In the genomic region with DNA sequence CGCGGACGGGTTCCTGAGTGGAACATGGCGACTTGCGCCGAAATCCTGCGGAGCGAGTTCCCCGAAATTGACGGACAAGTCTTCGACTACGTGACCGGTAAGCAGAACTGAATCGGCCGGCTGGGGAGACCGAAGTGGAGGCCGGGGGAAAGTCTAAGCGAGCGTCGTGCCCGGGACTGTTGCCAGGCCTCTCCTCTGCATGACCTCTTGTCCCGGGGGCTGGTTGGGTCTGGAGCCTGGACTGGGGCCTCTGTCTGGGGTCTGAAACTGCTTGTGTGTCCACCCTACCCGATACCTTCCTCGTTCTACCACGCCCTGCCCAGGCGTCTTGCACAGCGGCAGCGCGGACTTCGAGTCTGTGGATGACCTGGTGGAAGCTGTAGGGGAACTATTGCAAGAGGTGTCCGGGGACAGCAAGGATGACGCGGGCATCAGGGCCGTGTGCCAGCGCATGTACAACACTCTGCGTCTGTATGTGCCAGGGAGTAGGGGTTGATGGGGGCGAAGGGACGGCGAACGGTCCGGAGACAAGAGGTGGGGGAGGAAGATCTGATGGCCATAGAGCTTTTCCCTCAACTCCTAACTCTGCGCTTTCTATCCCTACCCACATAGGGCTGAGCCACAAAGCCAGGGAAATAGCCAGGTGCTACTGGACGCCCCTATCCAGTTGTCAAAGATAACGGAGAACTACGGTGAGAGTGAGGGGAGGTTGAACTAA, we compare ENCODE assay signal across 8 cellular contexts. TPM values are rescaled to one million over a fixed set of nuclear protein-coding genes. Genes with fewer than 3 reads are reported as not detected.
DNase-seq lines count a peak whose midpoint lies in the region; ATAC-seq and TF ChIP-seq lines count a peak whose summit lies in the region.

A gene with protein sequence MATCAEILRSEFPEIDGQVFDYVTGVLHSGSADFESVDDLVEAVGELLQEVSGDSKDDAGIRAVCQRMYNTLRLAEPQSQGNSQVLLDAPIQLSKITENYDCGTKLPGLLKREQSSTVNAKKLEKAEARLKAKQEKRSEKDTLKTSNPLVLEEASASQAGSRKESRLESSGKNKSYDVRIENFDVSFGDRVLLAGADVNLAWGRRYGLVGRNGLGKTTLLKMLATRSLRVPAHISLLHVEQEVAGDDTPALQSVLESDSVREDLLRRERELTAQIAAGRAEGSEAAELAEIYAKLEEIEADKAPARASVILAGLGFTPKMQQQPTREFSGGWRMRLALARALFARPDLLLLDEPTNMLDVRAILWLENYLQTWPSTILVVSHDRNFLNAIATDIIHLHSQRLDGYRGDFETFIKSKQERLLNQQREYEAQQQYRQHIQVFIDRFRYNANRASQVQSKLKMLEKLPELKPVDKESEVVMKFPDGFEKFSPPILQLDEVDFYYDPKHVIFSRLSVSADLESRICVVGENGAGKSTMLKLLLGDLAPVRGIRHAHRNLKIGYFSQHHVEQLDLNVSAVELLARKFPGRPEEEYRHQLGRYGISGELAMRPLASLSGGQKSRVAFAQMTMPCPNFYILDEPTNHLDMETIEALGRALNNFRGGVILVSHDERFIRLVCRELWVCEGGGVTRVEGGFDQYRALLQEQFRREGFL (plus strand): TSS at position 16 of the 718 bp plus-strand sequence. CDS start 9 bp downstream, at position 25.

- no peak within 1 kb of the TSS for H2AFZ ChIP-seq in smooth muscle cell (ENCODE audit: low read depth)

- peaks cover 6% of the 10 kb centered on the region for H3K4me1 ChIP-seq in iPS-15b (ENCODE audit: control insufficient read depth, insufficient read depth, low read length)
- peaks cover 12% of the 10 kb centered on the region for H3K4me1 ChIP-seq in smooth muscle cell (ENCODE audit: low read depth)

- TF ChIP-seq CTCF in astrocyte of the cerebellum (IDR thresholded peaks at IDR 0.05; ENCODE audit: low read depth, low read length, missing control alignments) (no peak), smooth muscle cell (IDR thresholded peaks at IDR 0.05; ENCODE audit: borderline replicate concordance, insufficient read depth, poor library complexity, severe bottlenecking) (no peak)

- 2% methylated on average over 45 of the region's 45 CpGs for WGBS in smooth muscle cell (ENCODE audit: low lambda C conversion rate)

- peaks cover 47% of the 10 kb centered on the region for H3K36me3 ChIP-seq in iPS-15b (ENCODE audit: control insufficient read depth, insufficient read depth, low read length)
- H3K36me3 ChIP-seq in smooth muscle cell (ENCODE audit: low read depth) = peaks cover 12% of the 10 kb centered on the region

- H3K9me3 ChIP-seq in iPS-15b (ENCODE audit: control insufficient read depth, insufficient read depth, low read length) = no peaks in the 10 kb centered on the region
- no peaks in the 10 kb centered on the region for H3K9me3 ChIP-seq in smooth muscle cell (replicated peaks; ENCODE audit: low read depth)

- H3K27me3 ChIP-seq in iPS-15b (ENCODE audit: control insufficient read depth, insufficient read depth, low read length) (no peaks in the 10 kb centered on the region), smooth muscle cell (ENCODE audit: low read depth) (no peaks in the 10 kb centered on the region)

- ATAC-seq in GM21423 (IDR thresholded peaks at IDR 0.05; ENCODE audit: unreplicated experiment) = peak; percentile 16

- H3K4me2 ChIP-seq in smooth muscle cell = peak within 1 kb of the TSS; percentile 100

- DNase-seq in EH (ENCODE audit: low read depth) (peak; percentile 61), astrocyte of the cerebellum (ENCODE audit: low read depth) (no peak), smooth muscle cell (lab: John Stamatoyannopoulos, UW; ENCODE audit: unreplicated experiment) (no peak), LoVo (ENCODE audit: low spot score) (no peak), T1000 (lab: John Stamatoyannopoulos, UW) (no peak)

- H3K79me2 ChIP-seq in smooth muscle cell (ENCODE audit: low read depth) = peaks cover 57% of the 10 kb centered on the region

- H3K4me3 ChIP-seq in astrocyte of the cerebellum (ENCODE audit: low read depth, low read length) (peak within 1 kb of the TSS; percentile 99), iPS-15b (ENCODE audit: low read depth, low read length) (peak within 1 kb of the TSS; percentile 80), smooth muscle cell (peak within 1 kb of the TSS; percentile 94)

- TF ChIP-seq EP300 in Ishikawa (IDR thresholded peaks at IDR 0.05; ENCODE audit: borderline replicate concordance) = 0 out of 2 replicates have a peak, but pooled peaks have one; percentile 5

- peaks cover 65% of the 10 kb centered on the region for H4K20me1 ChIP-seq in smooth muscle cell (ENCODE audit: low read depth)

- peak within 1 kb of the TSS; percentile 89 for H3K27ac ChIP-seq in smooth muscle cell (ENCODE audit: low read depth)

- H3K9ac ChIP-seq in iPS-15b (ENCODE audit: low read depth, low read length) (peak within 1 kb of the TSS; percentile 92), smooth muscle cell (ENCODE audit: low read depth) (peak within 1 kb of the TSS; percentile 85)

- in situ Hi-C loops in astrocyte of the cerebellum (cut with HindIII; ENCODE audit: low sequenced_read_pairs) = no loop called here

- TF ChIP-seq RAD21 in Ishikawa (IDR thresholded peaks at IDR 0.05; ENCODE audit: low read depth) = no peak

- H3F3A ChIP-seq in smooth muscle cell (ENCODE audit: low read depth) = peaks cover 35% of the 10 kb centered on the region

TF ChIP-seq in Ishikawa, 13 proteins besides CTCF, POLR2A, EP300 and RAD21:
- TF ChIP-seq ZBTB7A (IDR thresholded peaks at IDR 0.05; ENCODE audit: low read depth) (0 out of 2 replicates have a peak, but pooled peaks have one; percentile 15), USF1 (IDR thresholded peaks at IDR 0.05) (no peak), CEBPB (IDR thresholded peaks at IDR 0.05) (no peak), YY1 (IDR thresholded peaks at IDR 0.05; ENCODE audit: low read depth) (peak; percentile 97), NFIC (IDR thresholded peaks at IDR 0.05) (no peak; the same call in 1 of the 2 replicates), TAF1 (IDR thresholded peaks at IDR 0.05; ENCODE audit: low read depth) (peak; percentile 94)
TF ChIP-seq in Ishikawa: peak in this region for 3.

RNA-seq across cellular contexts. Expression of the gene that starts here (rescaled TPM):
- total RNA-seq in smooth muscle cell = 34.6 and 40.4 TPM in 2 replicates
- polyA plus RNA-seq in smooth muscle cell = 46.3 and 69.1 TPM in 2 replicates
